1 cellular context compared by ENCODE assay signal in genomic region chr14:81005540-81006228, GRCh38.
TF ChIP-seq lines count a peak whose summit lies in the region.

No MANE protein-coding gene starts in this region.

TF ChIP-seq in K562, 482 proteins besides CTCF, POLR2A, EP300 and RAD21 (continued from another document):
- no peak for TF ChIP-seq PRDM10 (IDR thresholded peaks at IDR 0.05; ENCODE audit: partially characterized antibody)
- peak; percentile 90 for TF ChIP-seq ATF7 (IDR thresholded peaks at IDR 0.05)
- TF ChIP-seq ZNF79 (CRISPR knock-in tag; IDR thresholded peaks at IDR 0.05; ENCODE audit: low read depth) = no peak
- no peak for TF ChIP-seq E2F5 (CRISPR knock-in tag; IDR thresholded peaks at IDR 0.05)
- 0 out of 2 replicates have a peak, but pooled peaks have one; percentile 19 for TF ChIP-seq ZBTB12 (CRISPR knock-in tag; IDR thresholded peaks at IDR 0.05)
- no peak for TF ChIP-seq ZKSCAN3 (CRISPR knock-in tag; IDR thresholded peaks at IDR 0.05)
- no peak for TF ChIP-seq PHB2 (IDR thresholded peaks at IDR 0.05; ENCODE audit: low read depth)
- TF ChIP-seq RERE (CRISPR knock-in tag; IDR thresholded peaks at IDR 0.05; ENCODE audit: borderline replicate concordance) = no peak
- no peak for TF ChIP-seq IFI16 (CRISPR knock-in tag; IDR thresholded peaks at IDR 0.05)
- TF ChIP-seq ETS2 (tag; IDR thresholded peaks at IDR 0.05; ENCODE audit: borderline replicate concordance, poor library complexity, severe bottlenecking) = no peak
- no peak for TF ChIP-seq HEY1 (CRISPR knock-in tag; IDR thresholded peaks at IDR 0.05; ENCODE audit: borderline replicate concordance)
